In the genomic region with DNA sequence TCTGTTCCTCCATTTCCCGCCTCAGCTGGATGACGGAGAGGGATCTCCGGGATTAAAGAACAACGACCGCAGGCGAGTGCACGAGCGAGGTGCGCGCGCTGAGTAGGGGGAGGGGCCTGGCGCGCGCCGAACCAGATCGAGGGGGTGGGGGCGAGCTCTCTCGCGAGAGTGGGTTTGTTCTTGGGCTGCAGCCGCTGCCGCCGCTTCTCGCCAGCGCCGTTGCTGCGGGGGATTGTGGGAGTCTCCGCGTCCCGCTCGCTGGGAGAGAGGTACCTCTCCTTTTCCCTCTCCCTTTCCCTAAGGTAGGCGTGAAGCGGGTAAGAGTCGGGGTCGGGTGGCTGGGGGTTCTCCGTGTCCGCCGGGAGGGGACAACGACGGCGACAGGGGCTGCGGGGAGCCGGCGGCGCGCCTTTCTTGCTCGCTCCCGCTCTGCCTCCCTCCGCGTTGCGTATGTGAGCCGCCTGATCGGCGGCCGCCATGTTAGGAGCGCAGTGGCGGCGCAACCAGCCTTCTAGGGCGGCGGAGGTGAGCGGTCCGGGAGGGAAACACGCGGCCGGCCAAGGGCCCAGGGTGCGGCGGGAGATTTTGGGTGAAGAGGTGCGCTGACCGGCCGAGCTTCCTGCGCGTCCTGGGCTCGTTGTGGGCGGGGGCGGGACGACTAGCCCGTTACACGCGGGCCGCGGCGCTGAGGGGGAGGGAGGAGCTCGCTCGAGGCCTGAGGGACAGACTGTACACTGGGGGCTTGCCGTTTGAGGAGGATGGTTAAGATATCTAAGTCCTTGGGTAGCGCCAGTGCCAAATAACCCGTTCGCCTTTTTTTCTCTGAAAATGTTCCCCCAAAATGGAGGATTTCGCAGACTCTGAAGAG, we compare ENCODE assay signal across 1 cellular context.
A peak's percentile ranks its signal among the peaks of the same experiment; 100 is the strongest.
TF ChIP-seq lines count a peak whose summit lies in the region.

A gene with protein sequence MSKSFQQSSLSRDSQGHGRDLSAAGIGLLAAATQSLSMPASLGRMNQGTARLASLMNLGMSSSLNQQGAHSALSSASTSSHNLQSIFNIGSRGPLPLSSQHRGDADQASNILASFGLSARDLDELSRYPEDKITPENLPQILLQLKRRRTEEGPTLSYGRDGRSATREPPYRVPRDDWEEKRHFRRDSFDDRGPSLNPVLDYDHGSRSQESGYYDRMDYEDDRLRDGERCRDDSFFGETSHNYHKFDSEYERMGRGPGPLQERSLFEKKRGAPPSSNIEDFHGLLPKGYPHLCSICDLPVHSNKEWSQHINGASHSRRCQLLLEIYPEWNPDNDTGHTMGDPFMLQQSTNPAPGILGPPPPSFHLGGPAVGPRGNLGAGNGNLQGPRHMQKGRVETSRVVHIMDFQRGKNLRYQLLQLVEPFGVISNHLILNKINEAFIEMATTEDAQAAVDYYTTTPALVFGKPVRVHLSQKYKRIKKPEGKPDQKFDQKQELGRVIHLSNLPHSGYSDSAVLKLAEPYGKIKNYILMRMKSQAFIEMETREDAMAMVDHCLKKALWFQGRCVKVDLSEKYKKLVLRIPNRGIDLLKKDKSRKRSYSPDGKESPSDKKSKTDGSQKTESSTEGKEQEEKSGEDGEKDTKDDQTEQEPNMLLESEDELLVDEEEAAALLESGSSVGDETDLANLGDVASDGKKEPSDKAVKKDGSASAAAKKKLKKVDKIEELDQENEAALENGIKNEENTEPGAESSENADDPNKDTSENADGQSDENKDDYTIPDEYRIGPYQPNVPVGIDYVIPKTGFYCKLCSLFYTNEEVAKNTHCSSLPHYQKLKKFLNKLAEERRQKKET (plus strand): TSS at position 237 of the 868 bp plus-strand sequence. CDS start 13,676 bp downstream, outside the sequence.

TF ChIP-seq in HepG2, 621 proteins besides CTCF, POLR2A, EP300 and RAD21 (continued from another document and continues in another):
- TF ChIP-seq ETS1 (CRISPR knock-in tag; IDR thresholded peaks at IDR 0.05) (0 out of 2 replicates have a peak, but pooled peaks have one; percentile 44), NBN (conservative IDR thresholded peaks at IDR 0.05) (no peak), ZNF24 (IDR thresholded peaks at IDR 0.05) (no peak), MEF2D (CRISPR knock-in tag; IDR thresholded peaks at IDR 0.05) (peak; percentile 60), ADNP (CRISPR knock-in tag; IDR thresholded peaks at IDR 0.05) (no peak), ZNF510 (CRISPR knock-in tag; IDR thresholded peaks at IDR 0.05; ENCODE audit: low read depth) (peak; percentile 61; the same call in 1 of the 2 replicates), THYN1 (CRISPR knock-in tag; IDR thresholded peaks at IDR 0.05; ENCODE audit: borderline replicate concordance, low read depth) (no peak), ZFP37 (CRISPR knock-in tag; IDR thresholded peaks at IDR 0.05; ENCODE audit: borderline replicate concordance) (no peak), CEBPG (CRISPR knock-in tag; IDR thresholded peaks at IDR 0.05) (no peak; the same call in none of the 2 replicates), SSRP1 (CRISPR knock-in tag; IDR thresholded peaks at IDR 0.05) (no peak), ZNF772 (CRISPR knock-in tag; IDR thresholded peaks at IDR 0.05) (peak; percentile 71; the same call in 1 of the 2 replicates), ZNF678 (CRISPR knock-in tag; IDR thresholded peaks at IDR 0.05) (no peak), ZBTB42 (CRISPR knock-in tag; IDR thresholded peaks at IDR 0.05) (no peak), ZNF160 (CRISPR knock-in tag; IDR thresholded peaks at IDR 0.05) (0 out of 2 replicates have a peak, but pooled peaks have one; percentile 75), PPARG (CRISPR knock-in tag; conservative IDR thresholded peaks at IDR 0.05) (no peak), KDM6A (CRISPR knock-in tag; IDR thresholded peaks at IDR 0.05; ENCODE audit: low read depth) (no peak), ZNF251 (CRISPR knock-in tag; IDR thresholded peaks at IDR 0.05) (no peak), HMG20A (CRISPR knock-in tag; IDR thresholded peaks at IDR 0.05; ENCODE audit: borderline replicate concordance) (no peak), PHF21A (CRISPR knock-in tag; IDR thresholded peaks at IDR 0.05) (no peak), ZBTB3 (CRISPR knock-in tag; IDR thresholded peaks at IDR 0.05; ENCODE audit: borderline replicate concordance, low read depth) (peak; percentile 80; the same call in 1 of the 2 replicates), ZSCAN20 (CRISPR knock-in tag; IDR thresholded peaks at IDR 0.05; ENCODE audit: borderline replicate concordance) (no peak; the same call in 1 of the 2 replicates), KMT2A (CRISPR knock-in tag; IDR thresholded peaks at IDR 0.05) (peak; percentile 77; the same call in 1 of the 2 replicates), SRY (CRISPR knock-in tag; IDR thresholded peaks at IDR 0.05) (no peak; the same call in 1 of the 2 replicates), TCF7L2 (IDR thresholded peaks at IDR 0.05; ENCODE audit: low read depth, low read length) (no peak), TGIF2 (CRISPR knock-in tag; IDR thresholded peaks at IDR 0.05) (0 out of 2 replicates have a peak, but pooled peaks have one; percentile 38), ZNF746 (CRISPR knock-in tag; IDR thresholded peaks at IDR 0.05) (no peak), ZNF530 (CRISPR knock-in tag; IDR thresholded peaks at IDR 0.05; ENCODE audit: low read depth) (no peak), ATF5 (CRISPR knock-in tag; IDR thresholded peaks at IDR 0.05; ENCODE audit: low read depth) (0 out of 2 replicates have a peak, but pooled peaks have one; percentile 42), DMTF1 (CRISPR knock-in tag; IDR thresholded peaks at IDR 0.05) (0 out of 2 replicates have a peak, but pooled peaks have one; percentile 40), ZNF547 (CRISPR knock-in tag; IDR thresholded peaks at IDR 0.05) (peak; percentile 77; the same call in 1 of the 2 replicates), ZNF225 (CRISPR knock-in tag; IDR thresholded peaks at IDR 0.05) (no peak), ZNF20 (CRISPR knock-in tag; IDR thresholded peaks at IDR 0.05) (no peak), SRSF1 (optimal IDR thresholded peaks at IDR 0.05; ENCODE audit: low read depth, low read length) (peak; percentile 46), THAP11 (CRISPR knock-in tag; IDR thresholded peaks at IDR 0.05) (peak; percentile 82), KDM5A (IDR thresholded peaks at IDR 0.05; ENCODE audit: borderline replicate concordance, low read length) (peak; percentile 69; the same call in 1 of the 2 replicates), ZNF567 (CRISPR knock-in tag; IDR thresholded peaks at IDR 0.05; ENCODE audit: borderline replicate concordance) (no peak; the same call in 1 of the 2 replicates), ZBTB34 (CRISPR knock-in tag; IDR thresholded peaks at IDR 0.05) (no peak; the same call in 1 of the 2 replicates), JUND (CRISPR knock-in tag; IDR thresholded peaks at IDR 0.05) (0 out of 2 replicates have a peak, but pooled peaks have one; percentile 25), ZNF501 (CRISPR knock-in tag; IDR thresholded peaks at IDR 0.05) (no peak)
- TF ChIP-seq, protein P1, sequence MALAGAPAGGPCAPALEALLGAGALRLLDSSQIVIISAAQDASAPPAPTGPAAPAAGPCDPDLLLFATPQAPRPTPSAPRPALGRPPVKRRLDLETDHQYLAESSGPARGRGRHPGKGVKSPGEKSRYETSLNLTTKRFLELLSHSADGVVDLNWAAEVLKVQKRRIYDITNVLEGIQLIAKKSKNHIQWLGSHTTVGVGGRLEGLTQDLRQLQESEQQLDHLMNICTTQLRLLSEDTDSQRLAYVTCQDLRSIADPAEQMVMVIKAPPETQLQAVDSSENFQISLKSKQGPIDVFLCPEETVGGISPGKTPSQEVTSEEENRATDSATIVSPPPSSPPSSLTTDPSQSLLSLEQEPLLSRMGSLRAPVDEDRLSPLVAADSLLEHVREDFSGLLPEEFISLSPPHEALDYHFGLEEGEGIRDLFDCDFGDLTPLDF (CRISPR knock-in tag; IDR thresholded peaks at IDR 0.05): peak; percentile 93
- TF ChIP-seq, protein P2, sequence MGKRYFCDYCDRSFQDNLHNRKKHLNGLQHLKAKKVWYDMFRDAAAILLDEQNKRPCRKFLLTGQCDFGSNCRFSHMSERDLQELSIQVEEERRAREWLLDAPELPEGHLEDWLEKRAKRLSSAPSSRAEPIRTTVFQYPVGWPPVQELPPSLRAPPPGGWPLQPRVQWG (CRISPR knock-in tag; IDR thresholded peaks at IDR 0.05; ENCODE audit: borderline replicate concordance, low read depth): no peak
- TF ChIP-seq, protein P3, sequence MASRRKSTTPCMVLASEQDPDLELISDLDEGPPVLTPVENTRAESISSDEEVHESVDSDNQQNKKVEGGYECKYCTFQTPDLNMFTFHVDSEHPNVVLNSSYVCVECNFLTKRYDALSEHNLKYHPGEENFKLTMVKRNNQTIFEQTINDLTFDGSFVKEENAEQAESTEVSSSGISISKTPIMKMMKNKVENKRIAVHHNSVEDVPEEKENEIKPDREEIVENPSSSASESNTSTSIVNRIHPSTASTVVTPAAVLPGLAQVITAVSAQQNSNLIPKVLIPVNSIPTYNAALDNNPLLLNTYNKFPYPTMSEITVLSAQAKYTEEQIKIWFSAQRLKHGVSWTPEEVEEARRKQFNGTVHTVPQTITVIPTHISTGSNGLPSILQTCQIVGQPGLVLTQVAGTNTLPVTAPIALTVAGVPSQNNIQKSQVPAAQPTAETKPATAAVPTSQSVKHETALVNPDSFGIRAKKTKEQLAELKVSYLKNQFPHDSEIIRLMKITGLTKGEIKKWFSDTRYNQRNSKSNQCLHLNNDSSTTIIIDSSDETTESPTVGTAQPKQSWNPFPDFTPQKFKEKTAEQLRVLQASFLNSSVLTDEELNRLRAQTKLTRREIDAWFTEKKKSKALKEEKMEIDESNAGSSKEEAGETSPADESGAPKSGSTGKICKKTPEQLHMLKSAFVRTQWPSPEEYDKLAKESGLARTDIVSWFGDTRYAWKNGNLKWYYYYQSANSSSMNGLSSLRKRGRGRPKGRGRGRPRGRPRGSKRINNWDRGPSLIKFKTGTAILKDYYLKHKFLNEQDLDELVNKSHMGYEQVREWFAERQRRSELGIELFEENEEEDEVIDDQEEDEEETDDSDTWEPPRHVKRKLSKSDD (CRISPR knock-in tag; IDR thresholded peaks at IDR 0.05; ENCODE audit: low read depth): peak; percentile 70; the same call in 1 of the 2 replicates
- TF ChIP-seq, protein P4, sequence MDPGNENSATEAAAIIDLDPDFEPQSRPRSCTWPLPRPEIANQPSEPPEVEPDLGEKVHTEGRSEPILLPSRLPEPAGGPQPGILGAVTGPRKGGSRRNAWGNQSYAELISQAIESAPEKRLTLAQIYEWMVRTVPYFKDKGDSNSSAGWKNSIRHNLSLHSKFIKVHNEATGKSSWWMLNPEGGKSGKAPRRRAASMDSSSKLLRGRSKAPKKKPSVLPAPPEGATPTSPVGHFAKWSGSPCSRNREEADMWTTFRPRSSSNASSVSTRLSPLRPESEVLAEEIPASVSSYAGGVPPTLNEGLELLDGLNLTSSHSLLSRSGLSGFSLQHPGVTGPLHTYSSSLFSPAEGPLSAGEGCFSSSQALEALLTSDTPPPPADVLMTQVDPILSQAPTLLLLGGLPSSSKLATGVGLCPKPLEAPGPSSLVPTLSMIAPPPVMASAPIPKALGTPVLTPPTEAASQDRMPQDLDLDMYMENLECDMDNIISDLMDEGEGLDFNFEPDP (CRISPR knock-in tag; conservative IDR thresholded peaks at IDR 0.05): no peak
- TF ChIP-seq, protein P5, sequence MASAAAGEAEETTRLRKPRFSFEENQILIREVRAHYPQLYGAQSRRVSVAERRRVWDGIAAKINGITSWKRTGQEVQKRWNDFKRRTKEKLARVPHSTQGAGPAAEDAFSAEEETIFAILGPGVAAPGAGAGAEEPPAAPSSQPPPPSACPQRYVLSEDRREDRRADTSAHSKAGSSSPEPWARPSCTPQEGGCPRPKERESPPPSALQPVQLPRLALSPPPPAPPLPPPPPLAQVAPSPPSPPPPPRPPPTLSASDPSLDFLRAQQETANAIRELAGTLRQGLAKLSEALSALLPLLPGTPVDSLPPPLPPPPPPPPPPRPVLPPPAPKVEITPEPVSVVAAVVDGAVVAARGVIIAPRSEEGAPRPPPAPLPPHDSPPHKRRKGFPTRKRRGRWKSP (CRISPR knock-in tag; IDR thresholded peaks at IDR 0.05): peak; percentile 95
- TF ChIP-seq, protein P6, sequence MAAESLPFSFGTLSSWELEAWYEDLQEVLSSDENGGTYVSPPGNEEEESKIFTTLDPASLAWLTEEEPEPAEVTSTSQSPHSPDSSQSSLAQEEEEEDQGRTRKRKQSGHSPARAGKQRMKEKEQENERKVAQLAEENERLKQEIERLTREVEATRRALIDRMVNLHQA (CRISPR knock-in tag; IDR thresholded peaks at IDR 0.05): no peak
